ENCODE assay signal across 1 cellular context in genomic region chr18:49886891-49887764, GRCh38.
A peak's percentile ranks its signal among the peaks of the same experiment; 100 is the strongest.
TF ChIP-seq lines count a peak whose summit lies in the region.

No MANE protein-coding gene starts in this region.

TF ChIP-seq in K562, 482 proteins besides CTCF, POLR2A, EP300 and RAD21 (continued from another document):
- TF ChIP-seq E2F6 (IDR thresholded peaks at IDR 0.05; ENCODE audit: borderline replicate concordance in 1 of 2, extremely low read depth in 1 of 2, insufficient read depth in 1 of 2, insufficient read length in 1 of 2, low read depth in 1 of 2, low read length in 1 of 2, poor library complexity in 1 of 2, severe bottlenecking in 1 of 2) = peak in 1 of 2 experiments; percentile 32
- TF ChIP-seq U2AF1 (optimal IDR thresholded peaks at IDR 0.05; ENCODE audit: low read depth, low read length) = no peak
